ENCODE assay signal across 11 cellular contexts in genomic region chr12:93361159-93361919, GRCh38. TPM values are rescaled to one million over a fixed set of nuclear protein-coding genes. Genes with fewer than 3 reads are reported as not detected.
DNase-seq lines count a peak whose midpoint lies in the region; ATAC-seq and TF ChIP-seq lines count a peak whose summit lies in the region.
"Had no signal": no experiment of that assay in that cellular context is flagged by ENCODE, and none has a peak within 500 bp of the region (broad histone marks: within the 10 kb centered on the region; RNA-seq: fewer than 3 reads in every experiment).

No MANE protein-coding gene starts in this region.

- H3K23ac ChIP-seq in neuronal stem cell (ENCODE audit: low read depth, low read length, poor library complexity): no peak overlapping the region

- no peak overlapping the region for H3K27ac Mint-ChIP-seq in endodermal cell
- H3K27ac Mint-ChIP-seq: memory B cell had no signal

- WGBS in endodermal cell (ENCODE audit: insufficient coverage in 1 of 2, insufficient read length in 1 of 2), 2 experiments: 89 to 90% methylated on average over 4 to 5 of the region's 5 CpGs
- WGBS in neuronal stem cell (ENCODE audit: extremely low coverage in 2 of 2, insufficient read length in 2 of 2, insufficient replicate concordance in 1 of 2), 2 donors: no CpG with 5 or more reads among the region's 5 CpGs
- 87 to 98% methylated on average over 5 of the region's 5 CpGs for WGBS in testis, 2 donors

- no peak for TF ChIP-seq POLR2A in testis (IDR thresholded peaks at IDR 0.05)

- H3K36me3 ChIP-seq in endodermal cell (ENCODE audit: control insufficient read depth, insufficient read depth, low read length) (no peaks in the 10 kb centered on the region), neuronal stem cell (replicated peaks in 1 of 2; ENCODE audit: control insufficient read depth in 2 of 2, insufficient read depth in 2 of 2, low read length in 2 of 2) (no peaks in the 10 kb centered on the region), testis (ENCODE audit: low read depth, missing control alignments) (no peaks in the 10 kb centered on the region)

- H3K27me3 Mint-ChIP-seq in endodermal cell (ENCODE audit: insufficient read depth): no peaks in the 10 kb centered on the region
- H3K27me3 Mint-ChIP-seq: memory B cell had no signal

- DNase-seq in Daoy (ENCODE audit: low read depth) (peak; percentile 46), NCI-H1694 (lab: John Stamatoyannopoulos, UW) (peak; percentile 47), endodermal cell (peak; percentile 60), neuronal stem cell (ENCODE audit: low spot score) (no peak), retina (no peak), NCI-H2227 treated with DMSO at 0.1 percent for 48 hours (lab: John Stamatoyannopoulos, UW) (no peak), testis (no peak)
- DNase-seq: DMS79 treated with DMSO at 0.1 percent for 48 hours had no signal

- no peaks in the 10 kb centered on the region for H3K9me3 ChIP-seq in endodermal cell (ENCODE audit: control insufficient read depth, low read length)
- no peaks in the 10 kb centered on the region for H3K9me3 ChIP-seq in neuronal stem cell (replicated peaks in 1 of 2; ENCODE audit: control insufficient read depth in 2 of 2, insufficient read depth in 1 of 2, low read depth in 1 of 2, low read length in 2 of 2)
- no peaks in the 10 kb centered on the region for H3K9me3 ChIP-seq in testis

- intact Hi-C loops in testis (cut with DNase I; ENCODE audit: low total_unique reads): no loop called here

- H4K8ac ChIP-seq in neuronal stem cell (ENCODE audit: low read depth, low read length): no peak overlapping the region

- H3K4ac ChIP-seq in neuronal stem cell (ENCODE audit: low read length): no peak overlapping the region

- H3K9ac ChIP-seq in endodermal cell (ENCODE audit: extremely low read depth, low read length, poor library complexity, severe bottlenecking) (no peak overlapping the region), neuronal stem cell (ENCODE audit: low read depth, low read length, poor library complexity) (no peak overlapping the region)

- no peak overlapping the region for H3K18ac ChIP-seq in neuronal stem cell (ENCODE audit: low read length)

- no peaks in the 10 kb centered on the region for H3K36me3 Mint-ChIP-seq in endodermal cell (ENCODE audit: low read depth)
- H3K36me3 Mint-ChIP-seq: memory B cell had no signal

- TF ChIP-seq CTCF in endodermal cell (conservative IDR thresholded peaks at IDR 0.05) (no peak), testis (IDR thresholded peaks at IDR 0.05) (no peak)

- no peak for ATAC-seq in GM19467 (IDR thresholded peaks at IDR 0.05; ENCODE audit: unreplicated experiment)
- ATAC-seq: HCT116 had no signal

- H3K27ac ChIP-seq in endodermal cell (ENCODE audit: low read depth, low read length): no peak overlapping the region
- H3K27ac ChIP-seq in neuronal stem cell (replicated peaks; ENCODE audit: low read length): no peak overlapping the region
- H3K27ac ChIP-seq in testis: no peak overlapping the region

- peak overlapping the region; percentile 76 for H3K14ac ChIP-seq in neuronal stem cell (ENCODE audit: low read length)

- H2AFZ ChIP-seq in neuronal stem cell (ENCODE audit: low read length): no peak overlapping the region

- H2AK5ac ChIP-seq in neuronal stem cell (ENCODE audit: low read depth, low read length): no peak overlapping the region

- no peak overlapping the region for H2BK5ac ChIP-seq in neuronal stem cell (ENCODE audit: low read length)

- no peak overlapping the region for H2BK120ac ChIP-seq in neuronal stem cell (ENCODE audit: low read depth, low read length)

- no peaks in the 10 kb centered on the region for H3K79me1 ChIP-seq in neuronal stem cell (ENCODE audit: low read depth, low read length)

- no peak overlapping the region for H4K91ac ChIP-seq in neuronal stem cell (ENCODE audit: low read depth, low read length, poor library complexity)

- H3K27me3 ChIP-seq in endodermal cell (ENCODE audit: control insufficient read depth, insufficient read depth, low read length, poor library complexity, severe bottlenecking) (no peaks in the 10 kb centered on the region), neuronal stem cell (ENCODE audit: control insufficient read depth in 3 of 3, insufficient read depth in 3 of 3, low read depth in 1 of 3, low read length in 3 of 3) (no peaks in the 10 kb centered on the region), testis (no peaks in the 10 kb centered on the region)

- no peaks in the 10 kb centered on the region for H3K9me3 Mint-ChIP-seq in endodermal cell
- H3K9me3 Mint-ChIP-seq: memory B cell had no signal

- H3K4me3 Mint-ChIP-seq in endodermal cell: no peak overlapping the region
- H3K4me3 Mint-ChIP-seq: memory B cell had no signal

- H3K4me1 ChIP-seq in endodermal cell (ENCODE audit: control insufficient read depth, insufficient read depth, low read length) (no peaks in the 10 kb centered on the region), neuronal stem cell (ENCODE audit: control insufficient read depth in 2 of 2, insufficient read depth in 1 of 2, low read depth in 1 of 2, low read length in 2 of 2) (peaks cover 0 to 2% of the 10 kb centered on the region in 2 donors), testis (no peaks in the 10 kb centered on the region)

- no peak overlapping the region for H3K4me2 ChIP-seq in neuronal stem cell (ENCODE audit: insufficient read depth, low read length, poor library complexity, severe bottlenecking)

- H3K4me1 Mint-ChIP-seq in endodermal cell: no peaks in the 10 kb centered on the region

- H2BK15ac ChIP-seq in neuronal stem cell (ENCODE audit: low read length): no peak overlapping the region

- no peak overlapping the region for H2BK12ac ChIP-seq in neuronal stem cell (ENCODE audit: low read length)

- H3K4me3 ChIP-seq in endodermal cell (ENCODE audit: low read length): no peak overlapping the region
- H3K4me3 ChIP-seq in neuronal stem cell (ENCODE audit: low read length in 2 of 2): no peak overlapping the region
- H3K4me3 ChIP-seq in testis: no peak overlapping the region

RNA-seq across cellular contexts. Expression of gene NUDT4, which starts 16.4 kb away (rescaled TPM):
- total RNA-seq in Daoy (2014; rRNA removed; shearing (Covaris generic)): 45.0 and 50.0 TPM in 2 replicates
- 100 to 1,000 TPM; 334 to 453 TPM for total RNA-seq in endodermal cell
- polyA plus RNA-seq in endodermal cell (2013, experiment 1 of 2): 125 TPM
- 149 TPM for polyA plus RNA-seq in endodermal cell (2013, experiment 2 of 2)
- 42.1 TPM for polyA plus RNA-seq in neuronal stem cell (2013, experiment 1 of 2)
- polyA plus RNA-seq in neuronal stem cell (2013, experiment 2 of 2): 44.5 TPM
- total RNA-seq in testis: 10 to 100 TPM; 40.5 to 42.6 TPM
- 78.0 TPM for polyA plus RNA-seq in testis (ENCODE audit: insufficient read depth, low read depth, low replicate concordance)

Comparison
In these comparisons a context has a peak if more than half of its experiments do, and no peak if none do; other contexts are left out.
1. DNase-seq: peak in Daoy (single experiment), NCI-H1694 (single experiment) and endodermal cell (single experiment); none in neuronal stem cell (single experiment), retina (single experiment), NCI-H2227 treated with DMSO at 0.1 percent for 48 hours (single experiment) and testis (single experiment).